ENCODE assay signal across 7 cellular contexts in the genomic region with DNA sequence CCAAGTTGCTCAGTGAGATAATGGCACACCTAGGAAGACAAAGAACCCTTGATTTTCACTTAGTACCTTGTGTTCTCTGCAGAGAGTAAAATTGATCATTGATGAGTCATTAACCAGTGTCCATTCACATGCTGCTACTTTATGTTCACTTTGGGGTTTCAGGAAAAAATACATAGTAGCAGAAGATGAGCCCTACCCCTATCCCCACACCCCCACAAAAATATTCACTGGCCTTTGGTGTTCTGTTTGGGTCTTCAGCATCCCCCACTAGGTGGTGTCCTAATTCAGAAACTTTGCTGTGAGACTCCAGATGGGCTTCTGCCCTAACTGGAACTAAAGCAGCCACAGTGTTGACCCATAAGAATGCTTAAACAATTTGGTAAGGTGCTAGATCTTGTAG.
DNase-seq lines count a peak whose midpoint lies in the region; ATAC-seq, FAIRE-seq and TF ChIP-seq lines count a peak whose summit lies in the region.

No MANE protein-coding gene starts in this region.

- H2BK5ac ChIP-seq in mesenchymal stem cell (ENCODE audit: low read depth, low read length, poor library complexity, severe bottlenecking): no peak overlapping the region

- H4K91ac ChIP-seq in mesenchymal stem cell (ENCODE audit: low read length): no peak overlapping the region

- no peak overlapping the region for H3K4me3 ChIP-seq in choroid plexus epithelial cell (ENCODE audit: low read depth, low read length)
- H3K4me3 ChIP-seq in mesenchymal stem cell (ENCODE audit: insufficient read depth in 1 of 2, low read depth in 1 of 2, low read length in 2 of 2): peak overlapping the region in 1 of 2 experiments; percentile 60

- H3K4me1 ChIP-seq in mesenchymal stem cell (ENCODE audit: control insufficient read depth, insufficient read depth, low read depth, low read length): peaks cover 3% of the 10 kb centered on the region

- no peak overlapping the region for H4K8ac ChIP-seq in mesenchymal stem cell (ENCODE audit: low read length)

- FAIRE-seq in GM12892 (lab: Jason Lieb, UNC): no peak

- H3K27ac ChIP-seq in mesenchymal stem cell (ENCODE audit: low read length, poor library complexity, severe bottlenecking): no peak overlapping the region

- CTCF ChIA-PET in GM10248 (lab: Yijun Ruan, JAX): interaction anchor here (1.0 to 1.9 kb wide), 6 partner anchors 11 to 113 kb away, joined by 3 to 6 read pairs (median 4); no protein-coding TSS in a partner anchor

- peaks cover 16% of the 10 kb centered on the region for H3K79me1 ChIP-seq in mesenchymal stem cell (replicated peaks; ENCODE audit: low read length, poor library complexity, severe bottlenecking)

- peak; percentile 52 for ATAC-seq in GM21786 (IDR thresholded peaks at IDR 0.05; ENCODE audit: unreplicated experiment)

- POLR2A ChIA-PET in GM10248 (lab: Yijun Ruan, JAX): no interaction called here

- H3K23ac ChIP-seq in mesenchymal stem cell (ENCODE audit: low read length in 2 of 2): no peak overlapping the region

- peak overlapping the region; percentile 98 for H3K9ac ChIP-seq in mesenchymal stem cell (ENCODE audit: low read length)

- no peak overlapping the region for H2AK5ac ChIP-seq in mesenchymal stem cell (ENCODE audit: low read length, severe bottlenecking)

- no peak overlapping the region for H3K4ac ChIP-seq in mesenchymal stem cell (ENCODE audit: low read depth in 1 of 2, low read length in 2 of 2)

- H3K36me3 ChIP-seq in mesenchymal stem cell (ENCODE audit: control insufficient read depth in 1 of 2, insufficient read depth in 2 of 2, low read depth in 1 of 2, low read length in 2 of 2): no peaks in the 10 kb centered on the region

- no peak overlapping the region for H2BK12ac ChIP-seq in mesenchymal stem cell (ENCODE audit: low read length in 2 of 2)

- no peak overlapping the region for H3K14ac ChIP-seq in mesenchymal stem cell (ENCODE audit: low read length in 2 of 2)

- DNase-seq in GM10248 (ENCODE audit: extremely low spot score): peak; percentile 47
- peak; percentile 24 for DNase-seq in NCI-H82 treated with DMSO at 0.1 percent for 48 hours (lab: John Stamatoyannopoulos, UW; ENCODE audit: unreplicated experiment)
- DNase-seq in choroid plexus epithelial cell (ENCODE audit: low read depth): peak; percentile 76
- DNase-seq in mesenchymal stem cell: peak; percentile 71
- DNase-seq in stimulated activated naive CD4-positive, alpha-beta T cell (lab: John Stamatoyannopoulos, UW): no peak
- DNase-seq in GM12892 (ENCODE audit: insufficient read length): no peak

- no peaks in the 10 kb centered on the region for H3K9me3 ChIP-seq in mesenchymal stem cell (ENCODE audit: control insufficient read depth, low read length)

- TF ChIP-seq POLR2A in GM12892 (IDR thresholded peaks at IDR 0.05; ENCODE audit: low read depth, low read length): no peak

- no peak overlapping the region for H3K4me2 ChIP-seq in mesenchymal stem cell (ENCODE audit: low read length, poor library complexity, severe bottlenecking)

- no peak overlapping the region for H2BK120ac ChIP-seq in mesenchymal stem cell (ENCODE audit: low read depth, low read length)

- H3K18ac ChIP-seq in mesenchymal stem cell (ENCODE audit: low read depth in 1 of 2, low read length in 2 of 2): no peak overlapping the region

- H2AFZ ChIP-seq in mesenchymal stem cell (ENCODE audit: low read depth, low read length): no peak overlapping the region

- H2BK15ac ChIP-seq in mesenchymal stem cell (ENCODE audit: low read depth, poor library complexity, severe bottlenecking): no peak overlapping the region

- TF ChIP-seq CTCF in GM10248 (IDR thresholded peaks at IDR 0.05; ENCODE audit: control extremely low read depth, extremely low read depth, low read depth, missing control alignments): peak; percentile 52
- peak; percentile 76 for TF ChIP-seq CTCF in choroid plexus epithelial cell (conservative IDR thresholded peaks at IDR 0.05; ENCODE audit: low read depth, low read length)

- H3K27me3 ChIP-seq in mesenchymal stem cell (ENCODE audit: control insufficient read depth in 1 of 2, insufficient read depth in 1 of 2, low read length in 2 of 2): no peaks in the 10 kb centered on the region

Comparison
In these comparisons a context has a peak if more than half of its experiments do, and no peak if none do; other contexts are left out.
1. DNase-seq: peak in GM10248 (single experiment), NCI-H82 treated with DMSO at 0.1 percent for 48 hours (single experiment), choroid plexus epithelial cell (single experiment) and mesenchymal stem cell (single experiment); none in stimulated activated naive CD4-positive, alpha-beta T cell (0 of 6) and GM12892 (single experiment).